ENCODE assay signal across 32 cellular contexts in genomic region chr4:74800310-74800709, GRCh38. TPM values are rescaled to one million over a fixed set of nuclear protein-coding genes. Genes with fewer than 3 reads are reported as not detected.
"Had no signal": no experiment of that assay in that cellular context is flagged by ENCODE, and none has a peak within 500 bp of the region (broad histone marks: within the 10 kb centered on the region; RNA-seq: fewer than 3 reads in every experiment).

No MANE protein-coding gene starts in this region.

- H3K9me3 ChIP-seq: ascending aorta, body of pancreas, breast epithelium had no signal

- FAIRE-seq: TTC549 had no signal

- H3K4me3 ChIP-seq: ascending aorta, body of pancreas, breast epithelium had no signal

- ATAC-seq: activated CD8-positive, alpha-beta T cell treated with anti-CD3 and anti-CD28 coated beads for 36 hours; activated naive CD8-positive, alpha-beta T cell treated with anti-CD3 and anti-CD28 coated beads, Interleukin-2, amount 50 U/mL, for 24 hours; activated T-cell treated with anti-CD3 and anti-CD28 coated beads, Interleukin-2, amount 50 U/mL, for 4 hours; activated T-cell treated with anti-CD3 and anti-CD28 coated beads, Interleukin-2, amount 50 U/mL, for 72 hours; activated T-helper 17 cell treated with anti-CD3 and anti-CD28 coated beads, Interleukin-2, amount 50 U/mL, for 72 hours; body of pancreas had no signal

- H3K27me3 ChIP-seq: ascending aorta, body of pancreas, brain microvascular endothelial cell, breast epithelium had no signal

- H3K36me3 ChIP-seq: ascending aorta, brain microvascular endothelial cell, breast epithelium had no signal

- H3K4me1 ChIP-seq: ascending aorta, body of pancreas, breast epithelium had no signal

- H3K27ac ChIP-seq: ascending aorta, body of pancreas, brain microvascular endothelial cell, breast epithelium, VCaP had no signal

- DNase-seq: activated B cell treated with CpG ODN at 0.5 μM for 24 hours; activated CD4-positive, alpha-beta memory T cell treated with anti-CD3 and anti-CD28 coated beads for 36 hours; activated CD4-positive, alpha-beta T cell treated with anti-CD3 and anti-CD28 coated beads for 4 hours; activated CD4-positive, alpha-beta T cell treated with anti-CD3 and anti-CD28 coated beads, Interleukin-2, amount 10 ng/mL, durations not matched to agents 24 days and 14 days; activated CD4-positive, alpha-beta T cell treated with anti-CD3 and anti-CD28 coated beads, Interleukin-2, amount 50 U/mL, for 1 hour; activated CD4-positive, alpha-beta T cell treated with anti-CD3 and anti-CD28 coated beads, Interleukin-2, amount 50 U/mL, for 4 hours; activated CD4-positive, CD25-positive, alpha-beta regulatory T cell treated with anti-CD3 and anti-CD28 coated beads, Interleukin-2, amount 50 U/mL, for 72 hours; activated CD8-positive, alpha-beta memory T cell treated with anti-CD3 and anti-CD28 coated beads, Interleukin-2, amount 50 U/mL, for 4 hours; activated CD8-positive, alpha-beta T cell treated with anti-CD3 and anti-CD28 coated beads for 36 hours; activated effector memory CD4-positive, alpha-beta T cell treated with anti-CD3 and anti-CD28 coated beads, Interleukin-2, amount 50 U/mL, for 16 hours; activated naive CD4-positive, alpha-beta T cell treated with anti-CD3 and anti-CD28 coated beads, Interleukin-2, amount 10 ng/mL, durations not matched to agents 7 days and 5 days; activated naive CD4-positive, alpha-beta T cell treated with Interleukin-2 at 50 U/mL for 16 hours; activated naive CD8-positive, alpha-beta T cell treated with anti-CD3 and anti-CD28 coated beads, Interleukin-2, amount 10 ng/mL, durations not matched to agents 7 days and 5 days; activated naive CD8-positive, alpha-beta T cell treated with anti-CD3 and anti-CD28 coated beads, Interleukin-2, amount 50 U/mL, for 24 hours; activated T-cell treated with anti-CD3 and anti-CD28 coated beads for 4 hours; activated T-cell treated with anti-CD3 and anti-CD28 coated beads, Interleukin-2, amount 50 U/mL, for 1 hour; activated T-cell treated with anti-CD3 and anti-CD28 coated beads, Interleukin-2, amount 50 U/mL, for 4 hours; activated T-cell treated with anti-CD3 and anti-CD28 coated beads, Interleukin-2, amount 50 U/mL, for 72 hours; amygdala; anterior cingulate cortex; body of pancreas; brain microvascular endothelial cell; central memory CD4-positive, alpha-beta T cell; T-helper 2 cell; T-helper 9 cell had no signal

RNA-seq across cellular contexts. Expression of gene BTC, which starts 6.0 kb away (rescaled TPM):
- total RNA-seq: activated B cell treated with CpG ODN at 0.5 μM for 24 hours; activated CD4-positive, alpha-beta memory T cell treated with anti-CD3 and anti-CD28 coated beads for 36 hours; activated CD4-positive, alpha-beta T cell treated with anti-CD3 and anti-CD28 coated beads, Interleukin-2, amount 10 ng/mL, durations not matched to agents 24 days and 14 days; activated CD8-positive, alpha-beta memory T cell treated with anti-CD3 and anti-CD28 coated beads for 36 hours; activated CD8-positive, alpha-beta T cell treated with anti-CD3 and anti-CD28 coated beads for 36 hours; activated naive CD8-positive, alpha-beta T cell treated with anti-CD3 and anti-CD28 coated beads, Interleukin-2, amount 10 ng/mL, durations not matched to agents 7 days and 5 days; activated T-cell treated with anti-CD3 and anti-CD28 coated beads, Interleukin-2, amount 50 U/mL, for 4 hours; activated T-cell treated with anti-CD3 and anti-CD28 coated beads, Interleukin-2, amount 50 U/mL, for 72 hours; activated T-helper 1 cell treated with anti-CD3 and anti-CD28 coated beads, Interleukin-12 subunit alpha, Interleukin-12 subunit beta, Interleukin-2, Interleukin-4 antibody, amounts not matched to agents 30 ng/mL and 10 ng/mL and 1 ng/mL, durations not matched to agents 14 hours and 24 hours and 36 hours; activated T-helper 17 cell treated with anti-CD3 and anti-CD28 coated beads, Interleukin-2, amount 50 U/mL, for 72 hours had no signal
